Comparison of ENCODE assay signal across 1 cellular context in genomic region chr18:48949606-48950535, GRCh38.
TF ChIP-seq lines count a peak whose summit lies in the region.

No MANE protein-coding gene starts in this region.

TF ChIP-seq in GM12878, 131 proteins besides CTCF, POLR2A, EP300 and RAD21 (continued from another document):
- peak; percentile 54 for TF ChIP-seq IKZF1 (conservative IDR thresholded peaks at IDR 0.05)
- TF ChIP-seq SMARCA5 (IDR thresholded peaks at IDR 0.05) = peak; percentile 56; the same call in 1 of the 2 replicates
- TF ChIP-seq HDAC6 (IDR thresholded peaks at IDR 0.05; ENCODE audit: unreplicated experiment) = peak; percentile 86
- TF ChIP-seq GATAD2B (conservative IDR thresholded peaks at IDR 0.05; ENCODE audit: low read depth) = peak; percentile 75; the same call in 1 of the 2 replicates
- TF ChIP-seq CBX5 (IDR thresholded peaks at IDR 0.05; ENCODE audit: low read depth) = no peak
- 0 out of 2 replicates have a peak, but pooled peaks have one; percentile 14 for TF ChIP-seq CHD1 (IDR thresholded peaks at IDR 0.05; ENCODE audit: low read depth, low read length)
- no peak for TF ChIP-seq ELK1 (IDR thresholded peaks at IDR 0.05; ENCODE audit: low read depth, low read length)
- TF ChIP-seq DPF2 (IDR thresholded peaks at IDR 0.05) = peak; percentile 63
- TF ChIP-seq NRF1 (conservative IDR thresholded peaks at IDR 0.05; ENCODE audit: low read depth, low read length) = peak; percentile 26; the same call in 1 of the 2 replicates
- peak in 1 of 2 experiments; percentile 23; a peak in 3 of 4 replicates for TF ChIP-seq BHLHE40 (IDR thresholded peaks at IDR 0.05; ENCODE audit: borderline replicate concordance in 1 of 2, low read depth in 2 of 2, low read length in 1 of 2)
- TF ChIP-seq MYC (IDR thresholded peaks at IDR 0.05; ENCODE audit: insufficient read depth, insufficient read length, insufficient replicate concordance, low read length, severe bottlenecking) = peak; percentile 27
- TF ChIP-seq MEF2B (IDR thresholded peaks at IDR 0.05; ENCODE audit: partially characterized antibody, poor library complexity, severe bottlenecking) = peak; percentile 87
- TF ChIP-seq NKRF (conservative IDR thresholded peaks at IDR 0.05) = peak; percentile 55; the same call in 1 of the 2 replicates
- TF ChIP-seq FOXM1 (IDR thresholded peaks at IDR 0.05; ENCODE audit: low read depth, low read length) = no peak
TF ChIP-seq in GM12878: peak in this region for 17.
